8 cellular contexts compared by ENCODE assay signal in genomic region chrX:139831689-139832456, GRCh38.
A peak's percentile ranks its signal among the peaks of the same experiment; 100 is the strongest.
DNase-seq lines count a peak whose midpoint lies in the region; ATAC-seq, FAIRE-seq and TF ChIP-seq lines count a peak whose summit lies in the region.

No MANE protein-coding gene starts in this region.

- H3F3A ChIP-seq in DOHH2 (ENCODE audit: control insufficient read depth, insufficient read depth) = no peaks in the 10 kb centered on the region

- H3K27ac Mint-ChIP-seq in astrocyte (ENCODE audit: unreplicated experiment) = no peak overlapping the region
- peak overlapping the region in 5 of 9 donors; percentile 2 to 69 (median 43) for H3K27ac Mint-ChIP-seq in naive thymus-derived CD4-positive, alpha-beta T cell

- no peak overlapping the region for H3K27ac ChIP-seq in DOHH2 (ENCODE audit: low read depth, low read length)
- H3K27ac ChIP-seq in astrocyte (ENCODE audit: low read depth, low read length) = no peak overlapping the region
- H3K27ac ChIP-seq in naive thymus-derived CD4-positive, alpha-beta T cell (ENCODE audit: low read depth, low read length) = no peak overlapping the region
- H3K27ac ChIP-seq in effector memory CD4-positive, alpha-beta T cell (ENCODE audit: insufficient read depth, low read length, poor library complexity, severe bottlenecking) = no peak overlapping the region
- no peak overlapping the region for H3K27ac ChIP-seq in upper lobe of left lung

- H3K4me3 Mint-ChIP-seq in astrocyte (ENCODE audit: unreplicated experiment) = no peak overlapping the region
- H3K4me3 Mint-ChIP-seq in naive thymus-derived CD4-positive, alpha-beta T cell = peak overlapping the region in 9 of 10 donors; percentile 1 to 51 (median 11)

- H3K36me3 ChIP-seq in DOHH2 (ENCODE audit: control insufficient read depth, low read length) (no peaks in the 10 kb centered on the region), astrocyte (ENCODE audit: insufficient read depth, low read length) (no peaks in the 10 kb centered on the region), upper lobe of left lung (no peaks in the 10 kb centered on the region)
- no peaks in the 10 kb centered on the region for H3K36me3 ChIP-seq in naive thymus-derived CD4-positive, alpha-beta T cell (ENCODE audit: control insufficient read depth in 2 of 3, insufficient read depth in 3 of 3, low read length in 3 of 3)
- no peaks in the 10 kb centered on the region for H3K36me3 ChIP-seq in effector memory CD4-positive, alpha-beta T cell (ENCODE audit: control insufficient read depth, insufficient read depth, low read length)

- H3K9me3 ChIP-seq in DOHH2 (ENCODE audit: control insufficient read depth, insufficient read depth, low read length) = no peaks in the 10 kb centered on the region
- H3K9me3 ChIP-seq in astrocyte (ENCODE audit: insufficient read depth, low read depth, low read length) = no peaks in the 10 kb centered on the region
- H3K9me3 ChIP-seq in naive thymus-derived CD4-positive, alpha-beta T cell (ENCODE audit: control insufficient read depth in 2 of 3, low read length in 3 of 3) = no peaks in the 10 kb centered on the region
- H3K9me3 ChIP-seq in effector memory CD4-positive, alpha-beta T cell (ENCODE audit: control insufficient read depth, low read length) = no peaks in the 10 kb centered on the region
- no peaks in the 10 kb centered on the region for H3K9me3 ChIP-seq in upper lobe of left lung

- intact Hi-C loops in naive thymus-derived CD4-positive, alpha-beta T cell (cut with micrococcal nuclease) = no loop called here
- intact Hi-C loops in head of caudate nucleus (cut with DNase I) = no loop called here

- ATAC-seq in GM21515 (IDR thresholded peaks at IDR 0.05; ENCODE audit: unreplicated experiment) (peak; percentile 79), upper lobe of left lung (ENCODE audit: low FRiP score in 2 of 2) (no peak)
- ATAC-seq in naive thymus-derived CD4-positive, alpha-beta T cell = no peak

- CTCF ChIA-PET in naive thymus-derived CD4-positive, alpha-beta T cell (lab: Charles Lee) = no interaction called here

- no peak overlapping the region for H2AFZ ChIP-seq in astrocyte (ENCODE audit: low read depth, low read length)

- POLR2A ChIA-PET in naive thymus-derived CD4-positive, alpha-beta T cell (lab: Charles Lee) = no interaction called here

- H3K9ac ChIP-seq in astrocyte (ENCODE audit: low read length) = no peak overlapping the region

- H3K79me2 ChIP-seq in DOHH2 (ENCODE audit: control insufficient read depth, low read length) (peaks cover 11% of the 10 kb centered on the region; the same call in 1 of the 2 replicates), astrocyte (ENCODE audit: insufficient read depth, low read length) (peaks cover 43% of the 10 kb centered on the region)

- no peak overlapping the region for H3K4me3 ChIP-seq in DOHH2 (ENCODE audit: low read length)
- H3K4me3 ChIP-seq in astrocyte (ENCODE audit: insufficient read depth, low read depth, low read length) = no peak overlapping the region
- H3K4me3 ChIP-seq in naive thymus-derived CD4-positive, alpha-beta T cell (ENCODE audit: low read length) = no peak overlapping the region
- H3K4me3 ChIP-seq in effector memory CD4-positive, alpha-beta T cell (ENCODE audit: insufficient read depth, low read depth, low read length, poor library complexity, severe bottlenecking) = no peak overlapping the region
- no peak overlapping the region for H3K4me3 ChIP-seq in upper lobe of left lung

- H3K4me1 ChIP-seq in DOHH2 (ENCODE audit: control insufficient read depth, low read length) (peaks cover 20% of the 10 kb centered on the region), astrocyte (ENCODE audit: insufficient read depth, low read length) (peaks cover 18% of the 10 kb centered on the region), upper lobe of left lung (peaks cover 0 to 10% (median 6%) of the 10 kb centered on the region in 4 donors)
- H3K4me1 ChIP-seq in naive thymus-derived CD4-positive, alpha-beta T cell (ENCODE audit: control insufficient read depth in 2 of 2, insufficient read depth in 2 of 2, low read length in 2 of 2) = peaks cover 0 to 6% of the 10 kb centered on the region in 2 donors
- no peaks in the 10 kb centered on the region for H3K4me1 ChIP-seq in effector memory CD4-positive, alpha-beta T cell (ENCODE audit: control insufficient read depth, insufficient read depth, low read length, poor library complexity, severe bottlenecking)

- H3K36me3 Mint-ChIP-seq in astrocyte (ENCODE audit: low read depth, unreplicated experiment) = no peaks in the 10 kb centered on the region
- H3K36me3 Mint-ChIP-seq in naive thymus-derived CD4-positive, alpha-beta T cell = peaks cover 0 to 3% (median 0%) of the 10 kb centered on the region in 5 donors

- H4K20me1 ChIP-seq in DOHH2 (ENCODE audit: control insufficient read depth, insufficient read depth, low read depth, low read length) = no peaks in the 10 kb centered on the region
- H4K20me1 ChIP-seq in astrocyte (ENCODE audit: insufficient read depth, low read length) = no peaks in the 10 kb centered on the region

- TF ChIP-seq CTCF in DOHH2 (IDR thresholded peaks at IDR 0.05; ENCODE audit: low read depth, low read length, poor library complexity, severe bottlenecking) (no peak), astrocyte (IDR thresholded peaks at IDR 0.05; ENCODE audit: insufficient read depth, low read depth, low read length) (no peak), upper lobe of left lung (IDR thresholded peaks at IDR 0.05) (no peak)

- peak; percentile 6 for DNase-seq in HK-2 (ENCODE audit: unreplicated experiment)
- DNase-seq in astrocyte (ENCODE audit: low read depth) = peak; percentile 56
- no peak for DNase-seq in naive thymus-derived CD4-positive, alpha-beta T cell
- no peak for DNase-seq in effector memory CD4-positive, alpha-beta T cell
- no peak for DNase-seq in upper lobe of left lung
- no peak for DNase-seq in head of caudate nucleus

- H3K9me2 ChIP-seq in DOHH2 (replicated peaks; ENCODE audit: control insufficient read depth, low read length) = no peaks in the 10 kb centered on the region

- peaks cover 17% of the 10 kb centered on the region for H3K4me1 Mint-ChIP-seq in astrocyte (ENCODE audit: low read depth, unreplicated experiment)
- H3K4me1 Mint-ChIP-seq in naive thymus-derived CD4-positive, alpha-beta T cell = peaks cover 0 to 49% (median 31%) of the 10 kb centered on the region in 7 donors

- H3K27me3 ChIP-seq in DOHH2 (ENCODE audit: control insufficient read depth, low read length) = no peaks in the 10 kb centered on the region
- no peaks in the 10 kb centered on the region for H3K27me3 ChIP-seq in astrocyte (ENCODE audit: insufficient read depth, low read length)
- H3K27me3 ChIP-seq in naive thymus-derived CD4-positive, alpha-beta T cell (ENCODE audit: control insufficient read depth in 2 of 2, insufficient read depth in 2 of 2, low read length in 2 of 2) = no peaks in the 10 kb centered on the region
- no peaks in the 10 kb centered on the region for H3K27me3 ChIP-seq in effector memory CD4-positive, alpha-beta T cell (replicated peaks; ENCODE audit: control insufficient read depth, insufficient read depth, low read length, poor library complexity, severe bottlenecking)
- no peaks in the 10 kb centered on the region for H3K27me3 ChIP-seq in upper lobe of left lung

- peak; percentile 91 for FAIRE-seq in astrocyte (lab: Jason Lieb, UNC)

- H3K27me3 Mint-ChIP-seq in astrocyte (ENCODE audit: low read depth, unreplicated experiment) = no peaks in the 10 kb centered on the region
- no peaks in the 10 kb centered on the region for H3K27me3 Mint-ChIP-seq in naive thymus-derived CD4-positive, alpha-beta T cell

- TF ChIP-seq EP300 in upper lobe of left lung (IDR thresholded peaks at IDR 0.05) = no peak

- no peaks in the 10 kb centered on the region for H3K9me3 Mint-ChIP-seq in astrocyte (ENCODE audit: unreplicated experiment)
- no peaks in the 10 kb centered on the region for H3K9me3 Mint-ChIP-seq in naive thymus-derived CD4-positive, alpha-beta T cell

- H3K4me2 ChIP-seq in DOHH2 (ENCODE audit: low read length) = peak overlapping the region; percentile 29; the same call in 1 of the 2 replicates
- H3K4me2 ChIP-seq in astrocyte (ENCODE audit: low read length) = no peak overlapping the region

- no peak for TF ChIP-seq POLR2A in upper lobe of left lung (IDR thresholded peaks at IDR 0.05)

- WGBS in upper lobe of left lung, 2 donors = 36 to 52% methylated on average over 3 of the region's 3 CpGs

Comparison
In these comparisons a context has a peak if more than half of its experiments do, and no peak if none do; other contexts are left out.
1. DNase-seq: peak in HK-2 (single experiment) and astrocyte (single experiment); none in naive thymus-derived CD4-positive, alpha-beta T cell (0 of 9), effector memory CD4-positive, alpha-beta T cell (0 of 3), upper lobe of left lung (0 of 2) and head of caudate nucleus (0 of 42).